In genomic region chr11:6353367-6353987, GRCh38 we compare ENCODE assay signal across 9 cellular contexts. TPM values are rescaled to one million over a fixed set of nuclear protein-coding genes. Genes with fewer than 3 reads are reported as not detected.
DNase-seq lines count a peak whose midpoint lies in the region; ATAC-seq and TF ChIP-seq lines count a peak whose summit lies in the region.
"Had no signal": no experiment of that assay in that cellular context is flagged by ENCODE, and none has a peak within 500 bp of the region (broad histone marks: within the 10 kb centered on the region; RNA-seq: fewer than 3 reads in every experiment).

No MANE protein-coding gene starts in this region.

- peak; percentile 74 for ATAC-seq in CD4-positive, alpha-beta T cell (ENCODE audit: poor library complexity)
- peak; percentile 74 for ATAC-seq in GM19328 (IDR thresholded peaks at IDR 0.05; ENCODE audit: unreplicated experiment)
- peak; percentile 55 for ATAC-seq in HG03457 (IDR thresholded peaks at IDR 0.05; ENCODE audit: unreplicated experiment)
- ATAC-seq in stimulated activated naive CD8-positive, alpha-beta T cell treated with anti-CD3 and anti-CD28 coated beads, Interleukin-15, Interleukin-2, amounts not matched to agents 100 U/mL and 50 U/mL, for 24 hours: peak; percentile 21

- CTCF ChIA-PET in CD4-positive, alpha-beta T cell (lab: Charles Lee): interaction anchor here (0.7 to 1.9 kb wide), 16 partner anchors 8 to 1716 kb away, joined by 3 to 18 read pairs (median 4); partner anchors contain the start of gene OR51D1

- POLR2A ChIA-PET in CD4-positive, alpha-beta T cell (lab: Charles Lee): no interaction called here

- DNase-seq in CD4-positive, alpha-beta T cell: peak; percentile 28 to 56 (median 36)
- DNase-seq in NCI-H69 (lab: John Stamatoyannopoulos, UW): peak; percentile 92
- DNase-seq in activated CD8-positive, alpha-beta memory T cell treated with anti-CD3 and anti-CD28 coated beads for 24 hours: peak; percentile 85
- peak; percentile 70 for DNase-seq in endothelial cell (ENCODE audit: low spot score)
- DNase-seq in myocyte (ENCODE audit: low read depth): peak; percentile 62
- DNase-seq in stimulated activated naive CD8-positive, alpha-beta T cell treated with anti-CD3 and anti-CD28 coated beads, Interleukin-15, Interleukin-2, amounts not matched to agents 100 U/mL and 50 U/mL, for 24 hours: peak; percentile 65

- H3K36me3 Mint-ChIP-seq in CD4-positive, alpha-beta T cell (ENCODE audit: low read depth): no peaks in the 10 kb centered on the region
- H3K36me3 Mint-ChIP-seq in endothelial cell (ENCODE audit: low read depth, unreplicated experiment): no peaks in the 10 kb centered on the region
- H3K36me3 Mint-ChIP-seq: IgD-negative memory B cell had no signal

- H3K27ac ChIP-seq in CD4-positive, alpha-beta T cell (ENCODE audit: low read depth, low read length): no peak overlapping the region

- intact Hi-C loops in CD4-positive, alpha-beta T cell (cut with DNase I, micrococcal nuclease): loop anchor here (1.0 to 5.0 kb wide), 9 partner anchors 102 to 1717 kb away; partner anchors contain the start of gene OR51D1 (in 2 of the 2)

- H3K27me3 Mint-ChIP-seq in CD4-positive, alpha-beta T cell: no peaks in the 10 kb centered on the region
- H3K27me3 Mint-ChIP-seq in endothelial cell (ENCODE audit: unreplicated experiment): peaks cover 2% of the 10 kb centered on the region
- H3K27me3 Mint-ChIP-seq: IgD-negative memory B cell had no signal

- H3K4me3 Mint-ChIP-seq in CD4-positive, alpha-beta T cell: no peak overlapping the region
- no peak overlapping the region for H3K4me3 Mint-ChIP-seq in endothelial cell (ENCODE audit: unreplicated experiment)
- H3K4me3 Mint-ChIP-seq: IgD-negative memory B cell had no signal

- no peaks in the 10 kb centered on the region for H3K27me3 ChIP-seq in CD4-positive, alpha-beta T cell (ENCODE audit: control insufficient read depth, insufficient read depth, low read length)

- H3K27ac Mint-ChIP-seq in CD4-positive, alpha-beta T cell: no peak overlapping the region
- H3K27ac Mint-ChIP-seq in endothelial cell (ENCODE audit: unreplicated experiment): no peak overlapping the region
- H3K27ac Mint-ChIP-seq: IgD-negative memory B cell had no signal

- H3K9me3 ChIP-seq in CD4-positive, alpha-beta T cell (ENCODE audit: control insufficient read depth, low read length): no peaks in the 10 kb centered on the region

- peak; percentile 96 for TF ChIP-seq CTCF in CD4-positive, alpha-beta T cell (IDR thresholded peaks at IDR 0.05)
- TF ChIP-seq CTCF in endothelial cell (IDR thresholded peaks at IDR 0.05; ENCODE audit: unreplicated experiment): peak; percentile 95

- no peaks in the 10 kb centered on the region for H3K9me3 Mint-ChIP-seq in CD4-positive, alpha-beta T cell
- no peaks in the 10 kb centered on the region for H3K9me3 Mint-ChIP-seq in endothelial cell (ENCODE audit: unreplicated experiment)
- H3K9me3 Mint-ChIP-seq: IgD-negative memory B cell had no signal

- no peaks in the 10 kb centered on the region for H3K4me1 Mint-ChIP-seq in CD4-positive, alpha-beta T cell (ENCODE audit: low read depth)
- peaks cover 15% of the 10 kb centered on the region for H3K4me1 Mint-ChIP-seq in endothelial cell (ENCODE audit: unreplicated experiment)

RNA-seq across cellular contexts. Expression of gene CAVIN3, which starts 33.2 kb away (rescaled TPM):
- total RNA-seq in CD4-positive, alpha-beta T cell: under 1 TPM in 1 of 2 experiments, not detected in 1; 0.27 TPM
- total RNA-seq in endothelial cell (ENCODE audit: unreplicated experiment) (91.0 TPM), myocyte (124 and 168 TPM in 2 replicates)
- 69.9 TPM for polyA plus RNA-seq in myocyte (2012)
- polyA plus RNA-seq: IgD-negative memory B cell had no signal

RNA-seq across cellular contexts. Expression of gene SMPD1, which starts 36.8 kb away (rescaled TPM):
- 10 to 100 TPM; 70.9 to 75.0 TPM for total RNA-seq in CD4-positive, alpha-beta T cell
- total RNA-seq in endothelial cell (ENCODE audit: unreplicated experiment) (24.8 TPM), myocyte (86.0 and 92.6 TPM in 2 replicates)
- polyA plus RNA-seq in myocyte (2012): 75.9 TPM

Comparison
In these comparisons a context has a peak if more than half of its experiments do, and no peak if none do; other contexts are left out.
1. ATAC-seq: peak in every context shown above with its lines; median percentile 74 in CD4-positive, alpha-beta T cell; 74 in GM19328; 55 in HG03457; 21 in stimulated activated naive CD8-positive, alpha-beta T cell treated with anti-CD3 and anti-CD28 coated beads, Interleukin-15, Interleukin-2, amounts not matched to agents 100 U/mL and 50 U/mL, for 24 hours.
2. DNase-seq: peak in every context shown above with its lines; median percentile 92 in NCI-H69; 85 in activated CD8-positive, alpha-beta memory T cell treated with anti-CD3 and anti-CD28 coated beads for 24 hours; 70 in endothelial cell; 65 in stimulated activated naive CD8-positive, alpha-beta T cell treated with anti-CD3 and anti-CD28 coated beads, Interleukin-15, Interleukin-2, amounts not matched to agents 100 U/mL and 50 U/mL, for 24 hours; 62 in myocyte; 36 in CD4-positive, alpha-beta T cell.
3. RNA of gene CAVIN3, which starts 33.2 kb away (total RNA-seq): 124 to 168 TPM in myocyte and 91.0 TPM in endothelial cell (single experiment); 0.27 TPM in CD4-positive, alpha-beta T cell; every median in the first group is over 10 times any median in the second.